28 cellular contexts compared by ENCODE assay signal in genomic region chr7:154575497-154575896, GRCh38.
"Had no signal": no experiment of that assay in that cellular context is flagged by ENCODE, and none has a peak within 500 bp of the region (broad histone marks: within the 10 kb centered on the region; RNA-seq: fewer than 3 reads in every experiment).

No MANE protein-coding gene starts in this region.

- H3K4me1 ChIP-seq: lower lobe of right lung, parathyroid adenoma, right atrium auricular region, suprapubic skin, tibial artery, uterus had no signal

- ATAC-seq: left cardiac atrium; left lobe of liver; mucosa of descending colon; naive thymus-derived CD8-positive, alpha-beta T cell; sciatic nerve; stimulated activated naive B cell treated with anti-CD40 and anti-IgM and Interleukin-4, amounts not matched to agents 10 μg/mL and 1 μg/mL and 100 μg/mL, for 72 hours; stimulated activated naive CD8-positive, alpha-beta T cell treated with anti-CD3 and anti-CD28 coated beads, Interleukin-15, Interleukin-2, amounts not matched to agents 100 U/mL and 50 U/mL, for 24 hours had no signal

- H3K9me3 Mint-ChIP-seq: nephron, type B pancreatic cell had no signal

- H3K4me3 ChIP-seq: lower lobe of right lung, mucosa of descending colon, right atrium auricular region, skin epidermis, suprapubic skin, thoracic aorta, tibial artery, uterus had no signal

- H3K9me3 ChIP-seq: lower lobe of right lung, mucosa of descending colon, right atrium auricular region, thoracic aorta, tibial artery, uterus had no signal

- H3K79me2 ChIP-seq: parathyroid adenoma had no signal

- H3K4me1 Mint-ChIP-seq: naive thymus-derived CD8-positive, alpha-beta T cell; nephron; neural crest cell; stimulated activated naive B cell treated with anti-CD40 and anti-IgM and Interleukin-4, amounts not matched to agents 10 μg/mL and 1 μg/mL and 100 μg/mL, for 72 hours had no signal

- H3K27me3 ChIP-seq: neutrophil, right atrium auricular region, suprapubic skin, tibial artery, uterus had no signal

- H3K36me3 Mint-ChIP-seq: naive thymus-derived CD8-positive, alpha-beta T cell; stimulated activated naive B cell treated with anti-CD40 and anti-IgM and Interleukin-4, amounts not matched to agents 10 μg/mL and 1 μg/mL and 100 μg/mL, for 72 hours; type B pancreatic cell had no signal

- H2AFZ ChIP-seq: parathyroid adenoma had no signal

- H3K27ac Mint-ChIP-seq: naive thymus-derived CD8-positive, alpha-beta T cell; nephron; stimulated activated naive B cell treated with anti-CD40 and anti-IgM and Interleukin-4, amounts not matched to agents 10 μg/mL and 1 μg/mL and 100 μg/mL, for 72 hours; type B pancreatic cell had no signal

- H3K36me3 ChIP-seq: lower lobe of right lung, neutrophil, right atrium auricular region, suprapubic skin, thoracic aorta, tibial artery, uterus had no signal

- H3K27ac ChIP-seq: lower lobe of right lung, neutrophil, parathyroid adenoma, right atrium auricular region, skin epidermis, suprapubic skin, thoracic aorta, tibial artery, uterus had no signal

- H3K27me3 Mint-ChIP-seq: stimulated activated naive B cell treated with anti-CD40 and anti-IgM and Interleukin-4, amounts not matched to agents 10 μg/mL and 1 μg/mL and 100 μg/mL, for 72 hours had no signal

- H3K9ac ChIP-seq: parathyroid adenoma had no signal

- FAIRE-seq: keratinocyte had no signal

- H3K4me3 Mint-ChIP-seq: naive thymus-derived CD8-positive, alpha-beta T cell; nephron; neural crest cell; stimulated activated naive B cell treated with anti-CD40 and anti-IgM and Interleukin-4, amounts not matched to agents 10 μg/mL and 1 μg/mL and 100 μg/mL, for 72 hours; type B pancreatic cell had no signal

- DNase-seq: hippocampal formation; kidney glomerular epithelial cell; left cardiac atrium; lower lobe of right lung; midbrain; mucosa of descending colon; naive thymus-derived CD8-positive, alpha-beta T cell; occipital lobe; stimulated activated CD4-positive, alpha-beta T cell treated with anti-CD3 and anti-CD28 coated beads, Interleukin-12 subunit alpha, Interleukin-12 subunit beta, amount 100 ng/mL, for 4 hours; stimulated activated CD4-positive, alpha-beta T cell treated with anti-CD3 and anti-CD28 coated beads, Interleukin-15, amount 100 ng/mL, for 24 hours; stimulated activated CD4-positive, alpha-beta T cell treated with anti-CD3 and anti-CD28 coated beads, Interleukin-2, amount 100 ng/mL, for 24 hours; stimulated activated CD4-positive, alpha-beta T cell treated with anti-CD3 and anti-CD28 coated beads, Interleukin-4, amount 100 ng/mL, for 1 hour; stimulated activated naive B cell treated with anti-CD40 and anti-IgM and Interleukin-4, amounts not matched to agents 10 μg/mL and 1 μg/mL and 100 μg/mL, for 72 hours; stimulated activated naive CD8-positive, alpha-beta T cell treated with anti-CD3 and anti-CD28 coated beads, Interleukin-15, Interleukin-2, amounts not matched to agents 100 U/mL and 50 U/mL, for 24 hours; tibial artery; uterus had no signal
